ENCODE assay signal across 23 cellular contexts in genomic region chr5:173583384-173583783, GRCh38.
"Had no signal": no experiment of that assay in that cellular context is flagged by ENCODE, and none has a peak within 500 bp of the region (broad histone marks: within the 10 kb centered on the region; RNA-seq: fewer than 3 reads in every experiment).

No MANE protein-coding gene starts in this region.

- H3K4me1 ChIP-seq: adrenal gland, ascending aorta, thyroid gland, upper lobe of right lung had no signal

- H3K27me3 Mint-ChIP-seq: activated CD4-positive, alpha-beta T cell treated with anti-CD3 and anti-CD28 coated beads for 36 hours; T-helper 17 cell had no signal

- H3K36me3 ChIP-seq: adrenal gland, ascending aorta, brain microvascular endothelial cell, neural progenitor cell, thyroid gland, upper lobe of right lung had no signal

- H3K9me3 ChIP-seq: adrenal gland, thyroid gland had no signal

- DNase-seq: activated B cell treated with CpG ODN at 0.5 μM for 24 hours; activated CD4-positive, alpha-beta T cell treated with anti-CD3 and anti-CD28 coated beads for 36 hours; activated CD4-positive, alpha-beta T cell treated with anti-CD3 and anti-CD28 coated beads, Interleukin-2, amount 50 U/mL, for 48 hours; activated CD8-positive, alpha-beta memory T cell treated with anti-CD3 and anti-CD28 coated beads, Interleukin-2, amount 50 U/mL, for 48 hours; activated naive CD4-positive, alpha-beta T cell; activated T-cell treated with anti-CD3 and anti-CD28 coated beads, Interleukin-2, amount 50 U/mL, for 4 hours; brain microvascular endothelial cell; caudate nucleus; dorsolateral prefrontal cortex; effector memory CD8-positive, alpha-beta T cell; immature natural killer cell; mucosa of descending colon; stimulated activated CD4-positive, alpha-beta T cell treated with anti-CD3 and anti-CD28 coated beads, Interleukin-4, amount 100 ng/mL, for 4 hours; stimulated activated naive CD8-positive, alpha-beta T cell treated with anti-CD3 and anti-CD28 coated beads, Interleukin-15, Interleukin-2, amounts not matched to agents 100 U/mL and 50 U/mL, for 24 hours; T-helper 17 cell; thyroid gland; upper lobe of right lung had no signal

- H3K27ac Mint-ChIP-seq: activated B cell treated with CpG ODN at 0.5 μM for 24 hours; activated CD4-positive, alpha-beta T cell treated with anti-CD3 and anti-CD28 coated beads for 36 hours; activated naive CD8-positive, alpha-beta T cell; activated T-helper 2 cell treated with anti-CD3 and anti-CD28 coated beads, Interferon-gamma antibody, Interleukin-2, Interleukin-4, amounts not matched to agents 10 μg/mL and 5 μg/mL and 100 μg/mL, durations not matched to agents 14 hours and 24 hours and 36 hours; effector memory CD8-positive, alpha-beta T cell; immature natural killer cell; T-helper 17 cell had no signal

- H3K27me3 ChIP-seq: adrenal gland, ascending aorta, brain microvascular endothelial cell, dorsolateral prefrontal cortex, neural progenitor cell, thyroid gland, upper lobe of right lung had no signal

- H3K4me3 ChIP-seq: adrenal gland, ascending aorta, dorsolateral prefrontal cortex, mucosa of descending colon, neural progenitor cell, thyroid gland, upper lobe of right lung had no signal

- H3K4me1 Mint-ChIP-seq: activated B cell treated with CpG ODN at 0.5 μM for 24 hours; activated CD4-positive, alpha-beta T cell treated with anti-CD3 and anti-CD28 coated beads for 36 hours; immature natural killer cell; T-helper 17 cell had no signal

- H3K4me3 Mint-ChIP-seq: activated B cell treated with CpG ODN at 0.5 μM for 24 hours; activated CD4-positive, alpha-beta T cell treated with anti-CD3 and anti-CD28 coated beads for 36 hours; activated naive CD8-positive, alpha-beta T cell; activated T-cell treated with anti-CD3 and anti-CD28 coated beads, Interleukin-2, amount 50 U/mL, for 4 hours; effector memory CD8-positive, alpha-beta T cell; immature natural killer cell; neural progenitor cell; T-helper 17 cell had no signal

- ATAC-seq: activated CD4-positive, alpha-beta T cell treated with anti-CD3 and anti-CD28 coated beads for 36 hours; activated T-cell treated with anti-CD3 and anti-CD28 coated beads, Interleukin-2, amount 50 U/mL, for 4 hours; effector memory CD8-positive, alpha-beta T cell; esophagus mucosa; mucosa of descending colon; stimulated activated naive CD8-positive, alpha-beta T cell treated with anti-CD3 and anti-CD28 coated beads, Interleukin-15, Interleukin-2, amounts not matched to agents 100 U/mL and 50 U/mL, for 24 hours; T-helper 17 cell; upper lobe of right lung had no signal

- H3K27ac ChIP-seq: adrenal gland, ascending aorta, brain microvascular endothelial cell, dorsolateral prefrontal cortex, neural progenitor cell, thyroid gland, upper lobe of right lung had no signal
